In the genomic region with DNA sequence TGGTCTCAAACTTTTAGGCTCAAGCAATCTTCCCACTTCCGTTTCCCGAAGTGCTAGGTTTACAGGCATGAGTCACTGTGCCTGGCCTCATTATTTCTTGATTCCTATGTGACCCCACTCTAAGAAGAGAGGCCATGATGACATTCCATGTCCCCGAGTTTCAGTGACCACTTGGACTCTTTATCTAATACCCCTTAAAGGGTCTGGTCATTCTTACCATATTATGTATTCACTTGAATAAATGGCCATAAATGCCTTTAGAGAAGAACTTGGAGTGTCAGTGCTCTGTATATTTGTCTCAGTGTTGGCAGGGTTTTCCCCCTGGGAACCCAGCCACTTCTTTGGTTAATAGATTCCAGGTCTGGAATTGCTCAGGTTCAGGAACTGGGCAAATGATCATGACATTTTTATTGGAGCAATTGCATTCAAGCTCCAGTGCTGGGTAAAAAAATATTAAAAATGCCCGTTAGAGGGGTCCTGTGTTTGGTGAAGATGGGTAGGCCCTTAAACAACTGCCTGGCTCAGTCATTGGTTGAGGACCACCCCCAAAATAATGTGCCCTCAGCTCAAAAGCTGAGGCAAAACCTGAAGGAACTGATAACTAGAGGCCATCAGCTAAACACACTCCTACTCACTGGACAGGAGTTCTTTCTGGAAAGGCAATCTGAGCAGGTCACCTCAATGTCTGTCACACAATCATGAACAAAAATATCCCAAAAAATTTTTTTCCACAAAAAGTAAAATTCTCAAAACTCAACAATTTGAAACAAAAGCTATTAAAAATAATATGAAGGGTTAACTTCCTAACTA, we compare ENCODE assay signal across 12 cellular contexts.
DNase-seq lines count a peak whose midpoint lies in the region; ATAC-seq and TF ChIP-seq lines count a peak whose summit lies in the region.
"Had no signal": no experiment of that assay in that cellular context is flagged by ENCODE, and none has a peak within 500 bp of the region (broad histone marks: within the 10 kb centered on the region; RNA-seq: fewer than 3 reads in every experiment).

No MANE protein-coding gene starts in this region.

- no peaks in the 10 kb centered on the region for H3K9me3 ChIP-seq in esophagus muscularis mucosa
- H3K9me3 ChIP-seq: thyroid gland had no signal

- H3K4me3 ChIP-seq in BJ (ENCODE audit: low read depth, low read length) (no peak overlapping the region), esophagus muscularis mucosa (no peak overlapping the region)
- H3K4me3 ChIP-seq: thyroid gland had no signal

- CTCF ChIA-PET in BJ (lab: Yijun Ruan, JAX), result interaction anchor here (0.7 kb wide), 1 partner anchor 852 kb away, joined by 5 read pairs; no protein-coding TSS in a partner anchor
- CTCF ChIA-PET in activated CD4-positive, alpha-beta T cell treated with anti-CD3 and anti-CD28 coated beads, Interleukin-2, amount 10 ng/mL, durations not matched to agents 7 days and 5 days (lab: Charles Lee), result interaction anchor here (0.6 to 0.7 kb wide), 2 partner anchors 12 to 670 kb away, joined by 3 to 5 read pairs; no protein-coding TSS in a partner anchor

- WGBS in esophagus muscularis mucosa, result 19% methylated on average over 4 of the region's 4 CpGs

- H3K27me3 ChIP-seq in BJ (ENCODE audit: control insufficient read depth, insufficient read depth, low read length) (no peaks in the 10 kb centered on the region), esophagus muscularis mucosa (no peaks in the 10 kb centered on the region)
- H3K27me3 ChIP-seq: thyroid gland had no signal

- peak overlapping the region; percentile 29 to 57 (median 46) for H3K27ac ChIP-seq in esophagus muscularis mucosa (replicated peaks in 1 of 4)
- H3K27ac ChIP-seq: thyroid gland had no signal

- POLR2A ChIA-PET in BJ (lab: Charles Lee), result interaction anchor here (1.2 kb wide), 1 partner anchor 1157 kb away, joined by 5 read pairs; no protein-coding TSS in a partner anchor
- POLR2A ChIA-PET in activated CD4-positive, alpha-beta T cell treated with anti-CD3 and anti-CD28 coated beads, Interleukin-2, amount 10 ng/mL, durations not matched to agents 7 days and 5 days (lab: Charles Lee), result no interaction called here

- peaks cover 2% of the 10 kb centered on the region for H3K9me3 Mint-ChIP-seq in activated CD4-positive, alpha-beta T cell treated with anti-CD3 and anti-CD28 coated beads, Interleukin-2, amount 10 ng/mL, durations not matched to agents 7 days and 5 days
- H3K9me3 Mint-ChIP-seq: CD4-positive, alpha-beta T cell had no signal

- H3K36me3 ChIP-seq in BJ (ENCODE audit: control insufficient read depth, insufficient read depth, low read length) (no peaks in the 10 kb centered on the region), esophagus muscularis mucosa (no peaks in the 10 kb centered on the region)
- H3K36me3 ChIP-seq: thyroid gland had no signal

- no peak for TF ChIP-seq POLR2A in esophagus muscularis mucosa (IDR thresholded peaks at IDR 0.05; ENCODE audit: low read depth)

- H3K4me1 ChIP-seq in esophagus muscularis mucosa, result peaks cover 0 to 29% (median 20%) of the 10 kb centered on the region in 4 donors
- H3K4me1 ChIP-seq: thyroid gland had no signal

- peaks cover 7% of the 10 kb centered on the region for H3K4me1 Mint-ChIP-seq in activated CD4-positive, alpha-beta T cell treated with anti-CD3 and anti-CD28 coated beads, Interleukin-2, amount 10 ng/mL, durations not matched to agents 7 days and 5 days

- no peaks in the 10 kb centered on the region for H3K36me3 Mint-ChIP-seq in activated CD4-positive, alpha-beta T cell treated with anti-CD3 and anti-CD28 coated beads, Interleukin-2, amount 10 ng/mL, durations not matched to agents 7 days and 5 days (ENCODE audit: low read depth)

- no peak for TF ChIP-seq CTCF in BJ (IDR thresholded peaks at IDR 0.05; ENCODE audit: insufficient read depth, low read depth, low read length)
- no peak for TF ChIP-seq CTCF in esophagus muscularis mucosa (IDR thresholded peaks at IDR 0.05)

- no peaks in the 10 kb centered on the region for H3K27me3 Mint-ChIP-seq in activated CD4-positive, alpha-beta T cell treated with anti-CD3 and anti-CD28 coated beads, Interleukin-2, amount 10 ng/mL, durations not matched to agents 7 days and 5 days
- H3K27me3 Mint-ChIP-seq: CD4-positive, alpha-beta T cell had no signal

- H3K27ac Mint-ChIP-seq in activated CD4-positive, alpha-beta T cell treated with anti-CD3 and anti-CD28 coated beads, Interleukin-2, amount 10 ng/mL, durations not matched to agents 7 days and 5 days, result no peak overlapping the region
- H3K27ac Mint-ChIP-seq: CD4-positive, alpha-beta T cell had no signal

- no peak for TF ChIP-seq EP300 in esophagus muscularis mucosa (IDR thresholded peaks at IDR 0.05)

- DNase-seq in BJ (ENCODE audit: low read depth), result peak; percentile 72
- peak; percentile 72 for DNase-seq in MV-4-11 (lab: John Stamatoyannopoulos, UW)
- DNase-seq in esophagus muscularis mucosa (ENCODE audit: extremely low spot score), result no peak
- peak; percentile 65 for DNase-seq in mucosa of gallbladder (ENCODE audit: low spot score)
- DNase-seq in activated CD4-positive, CD25-positive, alpha-beta regulatory T cell (lab: John Stamatoyannopoulos, UW), result no peak
- DNase-seq in activated CD4-positive, alpha-beta T cell treated with anti-CD3 and anti-CD28 coated beads, Interleukin-2, amount 10 ng/mL, durations not matched to agents 7 days and 5 days, result no peak
- DNase-seq in HuH-7.5 (ENCODE audit: low spot score), result no peak
- DNase-seq: activated effector memory CD4-positive, alpha-beta T cell treated with anti-CD3 and anti-CD28 coated beads, Interleukin-2, amount 50 U/mL, for 16 hours; CD4-positive, alpha-beta T cell; GOT3; thyroid gland had no signal

- no peak for ATAC-seq in HG02798 (IDR thresholded peaks at IDR 0.05; ENCODE audit: poor library complexity, unreplicated experiment)

- intact Hi-C loops in esophagus muscularis mucosa (cut with DNase I), result no loop called here

- no peak overlapping the region for H3K4me3 Mint-ChIP-seq in activated CD4-positive, alpha-beta T cell treated with anti-CD3 and anti-CD28 coated beads, Interleukin-2, amount 10 ng/mL, durations not matched to agents 7 days and 5 days
- H3K4me3 Mint-ChIP-seq: CD4-positive, alpha-beta T cell had no signal

Comparison
In these comparisons a context has a peak if more than half of its experiments do, and no peak if none do; other contexts are left out.
1. DNase-seq: peak in BJ (single experiment), MV-4-11 (single experiment) and mucosa of gallbladder (single experiment); none in esophagus muscularis mucosa (single experiment), activated CD4-positive, CD25-positive, alpha-beta regulatory T cell (0 of 4), activated CD4-positive, alpha-beta T cell treated with anti-CD3 and anti-CD28 coated beads, Interleukin-2, amount 10 ng/mL, durations not matched to agents 7 days and 5 days (single experiment) and HuH-7.5 (single experiment).